ENCODE assay signal across 22 cellular contexts in genomic region chr5:75016896-75017295, GRCh38. TPM values are rescaled to one million over a fixed set of nuclear protein-coding genes. Genes with fewer than 3 reads are reported as not detected.
DNase-seq lines count a peak whose midpoint lies in the region; ATAC-seq, FAIRE-seq and TF ChIP-seq lines count a peak whose summit lies in the region.
"Had no signal": no experiment of that assay in that cellular context is flagged by ENCODE, and none has a peak within 500 bp of the region (broad histone marks: within the 10 kb centered on the region; RNA-seq: fewer than 3 reads in every experiment).

No MANE protein-coding gene starts in this region.

- intact Hi-C loops in GM12878 (cut with micrococcal nuclease; ENCODE audit: unreplicated experiment) (no loop called here), mucosa of descending colon (cut with DNase I, micrococcal nuclease) (no loop called here)

- H3K36me3 Mint-ChIP-seq in GM23338 (ENCODE audit: low read depth): no peaks in the 10 kb centered on the region
- no peaks in the 10 kb centered on the region for H3K36me3 Mint-ChIP-seq in osteocyte (ENCODE audit: unreplicated experiment)
- H3K36me3 Mint-ChIP-seq: IgD-negative memory B cell had no signal

- CTCF ChIA-PET in GM12878 (lab: Yijun Ruan, JAX): no interaction called here

- H4K20me1 ChIP-seq in GM23338 (replicated peaks; ENCODE audit: insufficient read depth) (no peaks in the 10 kb centered on the region), GM12878 (ENCODE audit: control insufficient read depth, insufficient read depth) (no peaks in the 10 kb centered on the region)

- H3K27ac ChIP-seq in GM23338 (ENCODE audit: low read depth) (no peak overlapping the region), GM12878 (ENCODE audit: control insufficient read depth, insufficient read depth) (no peak overlapping the region)
- H3K27ac ChIP-seq: A549 had no signal

- peaks cover 13% of the 10 kb centered on the region for H3K4me1 Mint-ChIP-seq in GM23338
- no peaks in the 10 kb centered on the region for H3K4me1 Mint-ChIP-seq in osteocyte (ENCODE audit: unreplicated experiment)
- H3K4me1 Mint-ChIP-seq: B cell, IgD-negative memory B cell had no signal

- no peak for TF ChIP-seq POLR2A in GM12878 (IDR thresholded peaks at IDR 0.05; ENCODE audit: low read depth, low read length)

- no peak for TF ChIP-seq EP300 in GM12878 (IDR thresholded peaks at IDR 0.05; ENCODE audit: borderline replicate concordance in 1 of 2, control insufficient read depth in 1 of 2, low read depth in 2 of 2, low read length in 2 of 2)

- RAD21 ChIA-PET in GM12878 (lab: Charles Lee; ENCODE audit: unreplicated experiment): no interaction called here

- H3K4me3 ChIP-seq in GM23338 (no peak overlapping the region), GM12878 (no peak overlapping the region), fibroblast of mammary gland (ENCODE audit: control insufficient read depth, low read depth, low read length) (no peak overlapping the region), mucosa of descending colon (no peak overlapping the region)
- H3K4me3 ChIP-seq: A549 had no signal

- H3K4me3 Mint-ChIP-seq in GM23338 (no peak overlapping the region), osteocyte (ENCODE audit: unreplicated experiment) (no peak overlapping the region)
- H3K4me3 Mint-ChIP-seq: B cell; CD4-positive, alpha-beta T cell; H9; IgD-negative memory B cell had no signal

- no peaks in the 10 kb centered on the region for H3K9me2 ChIP-seq in GM23338 (ENCODE audit: insufficient read depth)

- H3K4me2 ChIP-seq in GM23338: no peak overlapping the region
- H3K4me2 ChIP-seq in GM12878 (ENCODE audit: control insufficient read depth, insufficient read depth): no peak overlapping the region
- H3K4me2 ChIP-seq: A549 had no signal

- no TSS peak for BruUV-seq in GM12878 (replicated peaks; lab: Mats Ljungman, UMichigan)

- no peak overlapping the region for H3K9ac ChIP-seq in GM12878 (ENCODE audit: control insufficient read depth, insufficient read depth, low read length)

- POLR2A ChIA-PET in GM12878 (lab: Charles Lee): no interaction called here

- no peaks in the 10 kb centered on the region for H3K9me3 Mint-ChIP-seq in GM23338
- peaks cover 11% of the 10 kb centered on the region for H3K9me3 Mint-ChIP-seq in osteocyte (ENCODE audit: unreplicated experiment)
- H3K9me3 Mint-ChIP-seq: CD4-positive, alpha-beta T cell; H9 had no signal

- H3F3A ChIP-seq in GM23338 (replicated peaks; ENCODE audit: low read depth): no peaks in the 10 kb centered on the region

- H2AFZ ChIP-seq in GM23338: peak overlapping the region; percentile 86; the same call in 1 of the 2 replicates
- no peak overlapping the region for H2AFZ ChIP-seq in GM12878 (ENCODE audit: control insufficient read depth, low read depth, low read length)

- DNase-seq in EH (ENCODE audit: low read depth) (peak; percentile 22), GM23338 (ENCODE audit: low spot score) (no peak), GM12878 (ENCODE audit: low read depth, low spot score) (no peak), fibroblast of mammary gland (ENCODE audit: low read depth) (peak; percentile 40), osteocyte (ENCODE audit: extremely low spot score, unreplicated experiment) (no peak), DMS153 (lab: John Stamatoyannopoulos, UW) (no peak), kidney glomerular epithelial cell (lab: John Stamatoyannopoulos, UW) (no peak), mucosa of descending colon (no peak)
- DNase-seq: C1 segment of cervical spinal cord; Calu3; CD4-positive, alpha-beta T cell; DMS 273 treated with DMSO at 0.1 percent for 48 hours; DMS79; EL; GOT3; H9; KG1 had no signal

- H3K36me3 ChIP-seq in GM23338 (ENCODE audit: insufficient read depth) (no peaks in the 10 kb centered on the region), GM12878 (ENCODE audit: control insufficient read depth in 2 of 2, insufficient read depth in 2 of 2, low read length in 1 of 2) (no peaks in the 10 kb centered on the region), mucosa of descending colon (ENCODE audit: low read depth) (no peaks in the 10 kb centered on the region)

- WGBS in GM12878 (ENCODE audit: insufficient coverage, insufficient replicate concordance, low lambda C conversion rate, missing lambda C conversion rate): 64% methylated on average over 3 of the region's 3 CpGs

- SMC1A ChIA-PET in GM12878 (lab: Charles Lee; ENCODE audit: uncharacterized antibody, unreplicated experiment): no interaction called here

- TF ChIP-seq RAD21 in GM12878 (IDR thresholded peaks at IDR 0.05; ENCODE audit: insufficient read depth, low read depth, low read length): no peak

- H3K27ac Mint-ChIP-seq in GM23338 (no peak overlapping the region), osteocyte (ENCODE audit: unreplicated experiment) (no peak overlapping the region)
- H3K27ac Mint-ChIP-seq: B cell; CD4-positive, alpha-beta T cell; H9 had no signal

- peaks cover under 1% of the 10 kb centered on the region for H3K27me3 Mint-ChIP-seq in GM23338 (ENCODE audit: insufficient read depth, low read depth, poor library complexity)
- H3K27me3 Mint-ChIP-seq in osteocyte (ENCODE audit: unreplicated experiment): no peaks in the 10 kb centered on the region
- H3K27me3 Mint-ChIP-seq: CD4-positive, alpha-beta T cell had no signal

- H3K9me3 ChIP-seq in GM12878 (replicated peaks; ENCODE audit: control insufficient read depth, insufficient read depth, low read length): no peaks in the 10 kb centered on the region; the same call in 2 of the 3 replicates
- no peaks in the 10 kb centered on the region for H3K9me3 ChIP-seq in mucosa of descending colon
- H3K9me3 ChIP-seq: A549 had no signal

- in situ Hi-C loops in GM12878 (cut with MboI): no loop called here

- H3K4me1 ChIP-seq in GM23338 (ENCODE audit: insufficient read depth) (no peaks in the 10 kb centered on the region; the same call in 1 of the 2 replicates), GM12878 (ENCODE audit: control insufficient read depth, insufficient read depth, low read length) (no peaks in the 10 kb centered on the region), mucosa of descending colon (ENCODE audit: low read depth) (peaks cover 4% of the 10 kb centered on the region)
- H3K4me1 ChIP-seq: A549 had no signal

- ATAC-seq in GM23338 (no peak), GM12878 (no peak), mucosa of descending colon (no peak)
- ATAC-seq: A549 had no signal

- TF ChIP-seq CTCF in GM23338 (conservative IDR thresholded peaks at IDR 0.05; ENCODE audit: low read depth in 2 of 2) (no peak), GM12878 (IDR thresholded peaks at IDR 0.05 in 2 of 3, conservative IDR thresholded peaks at IDR 0.05 in 1 of 3; ENCODE audit: control insufficient read depth in 2 of 3, extremely low read depth in 1 of 3, insufficient read depth in 1 of 3, low read depth in 3 of 3, low read length in 3 of 3) (no peak), fibroblast of mammary gland (conservative IDR thresholded peaks at IDR 0.05; ENCODE audit: control insufficient read depth, insufficient read depth, low read depth, low read length) (no peak), osteocyte (IDR thresholded peaks at IDR 0.05) (no peak), mucosa of descending colon (IDR thresholded peaks at IDR 0.05) (no peak)

- no peaks in the 10 kb centered on the region for H3K27me3 ChIP-seq in GM23338 (ENCODE audit: insufficient read depth)
- no peaks in the 10 kb centered on the region for H3K27me3 ChIP-seq in GM12878 (replicated peaks in 1 of 2; ENCODE audit: control insufficient read depth in 2 of 2, insufficient read depth in 2 of 2, low read length in 1 of 2)

- H3K79me2 ChIP-seq in GM23338 (replicated peaks; ENCODE audit: insufficient read depth): no peaks in the 10 kb centered on the region
- no peaks in the 10 kb centered on the region for H3K79me2 ChIP-seq in GM12878 (ENCODE audit: control insufficient read depth, insufficient read depth, low read length)

- no peak for FAIRE-seq in GM12878 (lab: Jason Lieb, UNC)
- FAIRE-seq: A549, GM18507 had no signal

TF ChIP-seq in GM23338, 12 proteins besides CTCF, POLR2A, EP300 and RAD21 (continues in another document):
- TF ChIP-seq NANOG (IDR thresholded peaks at IDR 0.05; ENCODE audit: borderline replicate concordance): no peak
- TF ChIP-seq POLR2AphosphoS5 (IDR thresholded peaks at IDR 0.05; ENCODE audit: low read depth): no peak
- no peak for TF ChIP-seq ZNF114 (CRISPR knock-in tag; IDR thresholded peaks at IDR 0.05)
- TF ChIP-seq STAT1 (IDR thresholded peaks at IDR 0.05; ENCODE audit: unreplicated experiment): no peak
- TF ChIP-seq EZH2phosphoT487 (IDR thresholded peaks at IDR 0.05; ENCODE audit: unreplicated experiment): no peak

TF ChIP-seq in GM12878, 131 proteins besides CTCF, POLR2A, EP300 and RAD21 (continues in another document):
- TF ChIP-seq MXI1 (IDR thresholded peaks at IDR 0.05; ENCODE audit: low read depth, low read length): no peak

RNA-seq across cellular contexts. Expression of gene GCNT4, which starts 35.5 kb away (rescaled TPM):
- 3.3 and 5.4 TPM in 2 replicates for total RNA-seq in GM23338 (2014; rRNA removed; shearing (Covaris generic))
- 1.4 and 2.5 TPM in 2 replicates for polyA plus RNA-seq in GM23338 (2016; fragmentation: Nextera tagmentation; extraction: Ambion mirVana)
- not detected in 2 replicates for total RNA-seq in GM12878 (2013; cell fraction: nucleolus; rRNA removed)
- total RNA-seq in GM12878 (2014; rRNA removed): not detected in 2 replicates
- total RNA-seq in GM12878 (2014; rRNA removed; fragmentation: Illumina TruSeq; extraction: Trizol): not detected in 2 replicates
- 0.03 TPM in 1 of 2 replicates, not detected in the other for total RNA-seq in GM12878 (2021)
- polyA plus RNA-seq in GM12878 (2011; ENCODE audit: low read depth): not detected
- not detected in 2 replicates for polyA plus RNA-seq in GM12878 (2011; rRNA removed)
- polyA plus RNA-seq in GM12878 (2011; cell fraction: cytosol; rRNA removed): not detected in 2 replicates
- not detected in 2 replicates for polyA plus RNA-seq in GM12878 (2011; cell fraction: nucleus; rRNA removed)
- polyA plus RNA-seq in GM12878 (2012): 0.04 and 0.11 TPM in 2 replicates
- polyA plus RNA-seq in GM12878 (2014; fragmentation: Illumina TruSeq; extraction: Trizol): not detected in 2 replicates
- polyA plus RNA-seq in GM12878 (2014; fragmentation: Nextera tagmentation; extraction: Ambion mirVana): not detected
- polyA plus RNA-seq in GM12878 (2014; rRNA removed): not detected in 2 replicates
- polyA plus RNA-seq in GM12878 (2016; fragmentation: Nextera tagmentation; extraction: Ambion mirVana): under 1 TPM in 1 of 2 experiments, not detected in 1; 0.04 TPM
- polyA minus RNA-seq in GM12878 (2011; rRNA and poly(A)+ RNA removed): not detected in 2 replicates
- not detected in 2 replicates for polyA minus RNA-seq in GM12878 (2011; cell fraction: cytosol; rRNA and poly(A)+ RNA removed)
- polyA minus RNA-seq in GM12878 (2011; cell fraction: nucleus; rRNA and poly(A)+ RNA removed): not detected in 2 replicates
- 1.9 and 2.1 TPM in 2 replicates for total RNA-seq in osteocyte
- total RNA-seq in mucosa of descending colon: 1 to 10 TPM in 2 of 3 donors, under 1 TPM in 1; 0.92 to 6.1 (median 2.4) TPM
- total RNA-seq: B cell, HT1080 had no signal

Comparison
In these comparisons a context has a peak if more than half of its experiments do, and no peak if none do; other contexts are left out.
1. DNase-seq: peak in EH (single experiment) and fibroblast of mammary gland (single experiment); none in GM23338 (single experiment), GM12878 (single experiment), osteocyte (single experiment), DMS153 (single experiment), kidney glomerular epithelial cell (single experiment) and mucosa of descending colon (0 of 3).